ENCODE assay signal across 1 cellular context in genomic region chr10:28722065-28722803, GRCh38.
TF ChIP-seq lines count a peak whose summit lies in the region.

No MANE protein-coding gene starts in this region.

TF ChIP-seq in WTC11, 78 proteins besides CTCF, POLR2A, EP300 and RAD21 (continued from another document):
- peak; percentile 86; the same call in 1 of the 2 replicates for TF ChIP-seq ZNF281 (CRISPR knock-in tag; IDR thresholded peaks at IDR 0.05)
- 0 out of 2 replicates have a peak, but pooled peaks have one; percentile 73 for TF ChIP-seq ESRRA (CRISPR knock-in tag; IDR thresholded peaks at IDR 0.05; ENCODE audit: borderline replicate concordance)
- TF ChIP-seq ZNF512 (CRISPR knock-in tag; IDR thresholded peaks at IDR 0.05; ENCODE audit: borderline replicate concordance): no peak
- TF ChIP-seq FOXP4 (CRISPR knock-in tag; IDR thresholded peaks at IDR 0.05): 0 out of 2 replicates have a peak, but pooled peaks have one; percentile 32
- TF ChIP-seq ATF1 (CRISPR knock-in tag; IDR thresholded peaks at IDR 0.05): no peak
- TF ChIP-seq NFYB (CRISPR knock-in tag; conservative IDR thresholded peaks at IDR 0.05; ENCODE audit: low read depth): no peak
- peak; percentile 84; the same call in 1 of the 2 replicates for TF ChIP-seq FOXK1 (CRISPR knock-in tag; IDR thresholded peaks at IDR 0.05)
- TF ChIP-seq USF2 (CRISPR knock-in tag; IDR thresholded peaks at IDR 0.05): peak; percentile 80
- 0 out of 2 replicates have a peak, but pooled peaks have one; percentile 65 for TF ChIP-seq AFF4 (CRISPR knock-in tag; IDR thresholded peaks at IDR 0.05; ENCODE audit: borderline replicate concordance)
- TF ChIP-seq RORB (CRISPR knock-in tag; IDR thresholded peaks at IDR 0.05): no peak
- 0 out of 2 replicates have a peak, but pooled peaks have one; percentile 43 for TF ChIP-seq ETV6 (CRISPR knock-in tag; IDR thresholded peaks at IDR 0.05)
- peak; percentile 85 for TF ChIP-seq USF1 (CRISPR knock-in tag; IDR thresholded peaks at IDR 0.05)
- TF ChIP-seq ZNF219 (CRISPR knock-in tag; IDR thresholded peaks at IDR 0.05; ENCODE audit: borderline replicate concordance): 0 out of 2 replicates have a peak, but pooled peaks have one; percentile 31
- no peak for TF ChIP-seq JUN (CRISPR knock-in tag; IDR thresholded peaks at IDR 0.05)
- TF ChIP-seq ZNF232 (CRISPR knock-in tag; IDR thresholded peaks at IDR 0.05): peak; percentile 52; the same call in 1 of the 2 replicates
- TF ChIP-seq MXD4 (CRISPR knock-in tag; IDR thresholded peaks at IDR 0.05; ENCODE audit: borderline replicate concordance): no peak
- TF ChIP-seq HMGA2 (CRISPR knock-in tag; IDR thresholded peaks at IDR 0.05): no peak
